Comparison of ENCODE assay signal across 8 cellular contexts in genomic region chr6:13814176-13814937, GRCh38. TPM values are rescaled to one million over a fixed set of nuclear protein-coding genes. Genes with fewer than 3 reads are reported as not detected.
DNase-seq lines count a peak whose midpoint lies in the region; ATAC-seq and TF ChIP-seq lines count a peak whose summit lies in the region.

A gene with protein sequence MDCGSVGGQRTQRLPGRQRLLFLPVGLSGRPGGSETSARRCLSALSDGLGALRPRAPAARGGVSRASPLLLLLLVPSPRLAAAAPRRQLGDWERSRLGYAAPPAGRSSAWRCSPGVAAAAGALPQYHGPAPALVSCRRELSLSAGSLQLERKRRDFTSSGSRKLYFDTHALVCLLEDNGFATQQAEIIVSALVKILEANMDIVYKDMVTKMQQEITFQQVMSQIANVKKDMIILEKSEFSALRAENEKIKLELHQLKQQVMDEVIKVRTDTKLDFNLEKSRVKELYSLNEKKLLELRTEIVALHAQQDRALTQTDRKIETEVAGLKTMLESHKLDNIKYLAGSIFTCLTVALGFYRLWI (minus strand): TSS chr6:13814557. CDS start chr6:13814429, 128 bp downstream.

- ATAC-seq in GM19372 (IDR thresholded peaks at IDR 0.05; ENCODE audit: low read depth, unreplicated experiment) = peak; percentile 74
- peak; percentile 85 for ATAC-seq in HG03521 (IDR thresholded peaks at IDR 0.05; ENCODE audit: unreplicated experiment)
- peak; percentile 88 for ATAC-seq in activated CD8-positive, alpha-beta T cell treated with anti-CD3 and anti-CD28 coated beads, Interleukin-2, amount 10 ng/mL, durations not matched to agents 7 days and 5 days
- peak; percentile 93 for ATAC-seq in lung (ENCODE audit: insufficient read depth, low FRiP score)

- H3K4me1 Mint-ChIP-seq in CD4-positive, alpha-beta memory T cell = peaks cover 24 to 33% (median 31%) of the 10 kb centered on the region in 4 donors
- H3K4me1 Mint-ChIP-seq in activated CD8-positive, alpha-beta T cell treated with anti-CD3 and anti-CD28 coated beads, Interleukin-2, amount 10 ng/mL, durations not matched to agents 7 days and 5 days (ENCODE audit: low read depth) = peaks cover 31% of the 10 kb centered on the region

- WGBS in ectodermal cell, 2 experiments = 0% methylated on average over 81 of the region's 81 CpGs
- 0 to 1% methylated on average over 47 to 81 of the region's 81 CpGs for WGBS in lung, 2 donors

- CTCF ChIA-PET in CD4-positive, alpha-beta memory T cell (lab: Charles Lee; ENCODE audit: partially characterized antibody) = interaction anchor here (0.8 to 4.3 kb wide), 5 partner anchors 13 to 239 kb away, joined by 3 to 38 read pairs (median 4); partner anchors contain the start of genes NOL7 and SIRT5
- CTCF ChIA-PET in activated CD8-positive, alpha-beta T cell treated with anti-CD3 and anti-CD28 coated beads, Interleukin-2, amount 10 ng/mL, durations not matched to agents 7 days and 5 days (lab: Charles Lee) = interaction anchor here (0.6 to 1.3 kb wide), 6 partner anchors 11 to 198 kb away, joined by 3 to 4 read pairs (median 3); no protein-coding TSS in a partner anchor

- intact Hi-C loops in CD4-positive, alpha-beta memory T cell (cut with micrococcal nuclease) = loop anchor here (1.0 to 5.0 kb wide), 6 partner anchors 19 to 1433 kb away; partner anchors contain the start of genes CD83, JARID2, NOL7 and SIRT5

- POLR2A ChIA-PET in CD4-positive, alpha-beta memory T cell (lab: Charles Lee; ENCODE audit: partially characterized antibody) = interaction anchor here (0.6 to 3.5 kb wide), 17 partner anchors 10 to 486 kb away, joined by 3 to 21 read pairs (median 4); partner anchors contain the start of genes NOL7, RANBP9, SIRT5 and TBC1D7
- POLR2A ChIA-PET in activated CD8-positive, alpha-beta T cell treated with anti-CD3 and anti-CD28 coated beads, Interleukin-2, amount 10 ng/mL, durations not matched to agents 7 days and 5 days (lab: Charles Lee) = interaction anchor here (1.8 kb wide), 1 partner anchor 101 kb away, joined by 6 read pairs; no protein-coding TSS in a partner anchor

- peak; percentile 77 to 83 (median 81) for DNase-seq in CD4-positive, alpha-beta memory T cell
- DNase-seq in NCI-H774 (lab: John Stamatoyannopoulos, UW) (peak; percentile 88), lung (ENCODE audit: low spot score) (peak; percentile 82)
- DNase-seq in activated CD8-positive, alpha-beta T cell treated with anti-CD3 and anti-CD28 coated beads, Interleukin-2, amount 10 ng/mL, durations not matched to agents 7 days and 5 days = peak; percentile 86
- peak; percentile 57 to 84 (median 67) for DNase-seq in stimulated activated CD4-positive, alpha-beta T cell treated with anti-CD3 and anti-CD28 coated beads, TNF-alpha, amount 100 ng/mL, for 24 hours (ENCODE audit: low read depth in 3 of 3)

- peak within 1 kb of the TSS; percentile 82 to 92 (median 89) for H3K27ac Mint-ChIP-seq in CD4-positive, alpha-beta memory T cell
- peak within 1 kb of the TSS; percentile 84 for H3K27ac Mint-ChIP-seq in activated CD8-positive, alpha-beta T cell treated with anti-CD3 and anti-CD28 coated beads, Interleukin-2, amount 10 ng/mL, durations not matched to agents 7 days and 5 days

- peak within 1 kb of the TSS; percentile 88 to 93 (median 90) for H3K4me3 Mint-ChIP-seq in CD4-positive, alpha-beta memory T cell
- H3K4me3 Mint-ChIP-seq in activated CD8-positive, alpha-beta T cell treated with anti-CD3 and anti-CD28 coated beads, Interleukin-2, amount 10 ng/mL, durations not matched to agents 7 days and 5 days = peak within 1 kb of the TSS; percentile 89

- H3K4me3 ChIP-seq in CD4-positive, alpha-beta memory T cell (ENCODE audit: low read length in 2 of 2) = peak within 1 kb of the TSS; percentile 34 to 78
- H3K4me3 ChIP-seq in ectodermal cell (ENCODE audit: insufficient read depth, low read depth, low read length) = peak within 1 kb of the TSS; percentile 84
- peak within 1 kb of the TSS; percentile 79 for H3K4me3 ChIP-seq in lung

- no peaks in the 10 kb centered on the region for H3K36me3 ChIP-seq in CD4-positive, alpha-beta memory T cell (ENCODE audit: insufficient read depth, low read length)
- H3K36me3 ChIP-seq in ectodermal cell (ENCODE audit: control insufficient read depth, insufficient read depth, low read length) (no peaks in the 10 kb centered on the region), lung (ENCODE audit: control insufficient read depth in 2 of 2, insufficient read depth in 2 of 2, low read length in 2 of 2) (no peaks in the 10 kb centered on the region)

- H3K27ac ChIP-seq in CD4-positive, alpha-beta memory T cell (ENCODE audit: low read depth, low read length) = peak within 1 kb of the TSS; percentile 62
- H3K27ac ChIP-seq in ectodermal cell (ENCODE audit: insufficient read depth, low read depth, low read length, poor library complexity, severe bottlenecking) = peak within 1 kb of the TSS; percentile 95
- H3K27ac ChIP-seq in lung (ENCODE audit: low read depth in 1 of 2, low read length in 1 of 2) = peak within 1 kb of the TSS; percentile 96 to 98

- no peaks in the 10 kb centered on the region for H3K9me3 ChIP-seq in CD4-positive, alpha-beta memory T cell (ENCODE audit: control insufficient read depth in 1 of 2, low read length in 2 of 2)
- H3K9me3 ChIP-seq in ectodermal cell (ENCODE audit: control insufficient read depth, low read length) (no peaks in the 10 kb centered on the region), lung (ENCODE audit: control insufficient read depth in 2 of 2, insufficient read depth in 1 of 2, low read length in 1 of 2) (no peaks in the 10 kb centered on the region)

- peaks cover 28% of the 10 kb centered on the region for H3K4me1 ChIP-seq in CD4-positive, alpha-beta memory T cell (ENCODE audit: insufficient read depth, low read length)
- H3K4me1 ChIP-seq in ectodermal cell (ENCODE audit: control insufficient read depth, insufficient read depth, low read length) (peaks cover 8% of the 10 kb centered on the region), lung (ENCODE audit: control insufficient read depth in 2 of 2, insufficient read depth in 2 of 2, low read length in 2 of 2) (peaks cover 4 to 22% of the 10 kb centered on the region in 2 donors)

- no peaks in the 10 kb centered on the region for H3K9me3 Mint-ChIP-seq in CD4-positive, alpha-beta memory T cell
- H3K9me3 Mint-ChIP-seq in activated CD8-positive, alpha-beta T cell treated with anti-CD3 and anti-CD28 coated beads, Interleukin-2, amount 10 ng/mL, durations not matched to agents 7 days and 5 days (ENCODE audit: insufficient read depth) = no peaks in the 10 kb centered on the region

- H3K27me3 ChIP-seq in CD4-positive, alpha-beta memory T cell (ENCODE audit: insufficient read depth, low read length) = no peaks in the 10 kb centered on the region
- H3K27me3 ChIP-seq in ectodermal cell (ENCODE audit: control insufficient read depth, insufficient read depth, low read length, poor library complexity, severe bottlenecking) (no peaks in the 10 kb centered on the region), lung (ENCODE audit: control insufficient read depth, insufficient read depth) (no peaks in the 10 kb centered on the region)

- no peak for TF ChIP-seq CTCF in lung (IDR thresholded peaks at IDR 0.05; ENCODE audit: control extremely low read depth, extremely low read depth)

- no peaks in the 10 kb centered on the region for H3K27me3 Mint-ChIP-seq in CD4-positive, alpha-beta memory T cell
- peaks cover 9% of the 10 kb centered on the region for H3K27me3 Mint-ChIP-seq in activated CD8-positive, alpha-beta T cell treated with anti-CD3 and anti-CD28 coated beads, Interleukin-2, amount 10 ng/mL, durations not matched to agents 7 days and 5 days (ENCODE audit: low read depth)

- H3K36me3 Mint-ChIP-seq in CD4-positive, alpha-beta memory T cell = peaks cover 0 to 1% of the 10 kb centered on the region in 2 donors
- peaks cover 19% of the 10 kb centered on the region for H3K36me3 Mint-ChIP-seq in activated CD8-positive, alpha-beta T cell treated with anti-CD3 and anti-CD28 coated beads, Interleukin-2, amount 10 ng/mL, durations not matched to agents 7 days and 5 days (ENCODE audit: low read depth)

RNA-seq across cellular contexts. Expression of the gene that starts here (rescaled TPM):
- 10 to 100 TPM; 11.3 to 11.5 TPM for total RNA-seq in CD4-positive, alpha-beta memory T cell
- polyA plus RNA-seq in CD4-positive, alpha-beta memory T cell = 10 to 100 TPM in 1 of 2 donors, 1 to 10 TPM in 1; 5.9 to 11.6 TPM
- 10 to 100 TPM; 29.7 to 30.3 TPM for total RNA-seq in activated CD8-positive, alpha-beta T cell treated with anti-CD3 and anti-CD28 coated beads, Interleukin-2, amount 10 ng/mL, durations not matched to agents 7 days and 5 days
- polyA plus RNA-seq in ectodermal cell (2013, experiment 1 of 4) = 31.2 TPM
- polyA plus RNA-seq in ectodermal cell (2013, experiment 2 of 4) = 32.4 TPM
- 28.0 TPM for polyA plus RNA-seq in ectodermal cell (2013, experiment 3 of 4)
- 30.8 TPM for polyA plus RNA-seq in ectodermal cell (2013, experiment 4 of 4)
- total RNA-seq in lung = 10 to 100 TPM; 16.8 to 24.5 TPM
- polyA plus RNA-seq in lung = 10 to 100 TPM in 1 of 2 donors, 1 to 10 TPM in 1; 8.0 to 42.1 TPM

Comparison
In these comparisons a context has a peak if more than half of its experiments do, and no peak if none do; other contexts are left out.
1. Peak in every context shown above with its lines: DNase-seq, ATAC-seq, H3K4me3 ChIP-seq and H3K27ac ChIP-seq.